In the genomic region with DNA sequence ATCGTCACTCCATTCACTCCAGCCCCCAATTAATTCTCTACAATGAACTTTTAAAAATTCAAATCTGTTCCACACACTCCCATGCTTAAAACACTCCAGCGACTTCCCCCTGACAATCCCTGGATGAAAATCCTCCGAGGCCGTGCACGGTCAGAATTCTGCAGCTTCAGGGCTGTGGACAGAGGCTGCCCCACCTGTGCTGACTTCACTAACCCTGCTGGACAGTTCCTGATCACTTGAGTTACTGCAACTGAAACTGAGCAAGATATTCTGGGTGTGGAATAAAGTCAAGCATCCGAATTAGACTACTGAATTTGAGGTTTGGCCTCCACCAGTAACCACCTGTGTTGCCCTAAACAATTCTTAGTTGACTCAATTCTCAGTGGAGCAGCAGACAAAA, we compare ENCODE assay signal across 8 cellular contexts. TPM values are rescaled to one million over a fixed set of nuclear protein-coding genes. Genes with fewer than 3 reads are reported as not detected.
DNase-seq lines count a peak whose midpoint lies in the region; ATAC-seq and TF ChIP-seq lines count a peak whose summit lies in the region.

No MANE protein-coding gene starts in this region.

- DNase-seq in NCI-H146 (lab: John Stamatoyannopoulos, UW) (peak; percentile 11), NCI-H146 treated with DMSO at 0.1 percent for 48 hours (lab: John Stamatoyannopoulos, UW; ENCODE audit: unreplicated experiment) (no peak), WTC11 (ENCODE audit: low spot score) (no peak), iPS-NIHi11 (ENCODE audit: low spot score) (peak; percentile 29), GM19240 (ENCODE audit: insufficient read length, low spot score) (no peak), T1000 (lab: John Stamatoyannopoulos, UW) (no peak)
- DNase-seq in stimulated activated effector memory CD8-positive, alpha-beta T cell treated with anti-CD3 and anti-CD28 coated beads, Interleukin-12 subunit alpha, Interleukin-12 subunit beta, amount 100 ng/mL, for 72 hours (ENCODE audit: low spot score in 2 of 2), result no peak

- no peaks in the 10 kb centered on the region for H3K36me3 Mint-ChIP-seq in WTC11
- H3K36me3 Mint-ChIP-seq in stimulated activated effector memory CD8-positive, alpha-beta T cell treated with anti-CD3 and anti-CD28 coated beads, Interleukin-12 subunit alpha, Interleukin-12 subunit beta, amount 100 ng/mL, for 72 hours, result peaks cover 28% of the 10 kb centered on the region

- no peak for TF ChIP-seq CTCF in WTC11 (IDR thresholded peaks at IDR 0.05)

- H3K27me3 Mint-ChIP-seq in WTC11 (ENCODE audit: low read depth), result peaks cover 34% of the 10 kb centered on the region

- no peaks in the 10 kb centered on the region for H3K9me3 Mint-ChIP-seq in WTC11
- no peaks in the 10 kb centered on the region for H3K9me3 Mint-ChIP-seq in stimulated activated effector memory CD8-positive, alpha-beta T cell treated with anti-CD3 and anti-CD28 coated beads, Interleukin-12 subunit alpha, Interleukin-12 subunit beta, amount 100 ng/mL, for 72 hours

- H3K27ac Mint-ChIP-seq in WTC11, result peak overlapping the region; percentile 61; the same call in 1 of the 2 replicates
- H3K27ac Mint-ChIP-seq in stimulated activated effector memory CD8-positive, alpha-beta T cell treated with anti-CD3 and anti-CD28 coated beads, Interleukin-12 subunit alpha, Interleukin-12 subunit beta, amount 100 ng/mL, for 72 hours, result peak overlapping the region; percentile 93

- CTCF ChIA-PET in WTC11 (lab: Charles Lee), result interaction anchor here (0.8 to 2.2 kb wide), 2 partner anchors 11 to 53 kb away, joined by 4 to 10 read pairs; no protein-coding TSS in a partner anchor

- H3K4me3 Mint-ChIP-seq in WTC11, result peak overlapping the region; percentile 81
- peak overlapping the region; percentile 86 for H3K4me3 Mint-ChIP-seq in stimulated activated effector memory CD8-positive, alpha-beta T cell treated with anti-CD3 and anti-CD28 coated beads, Interleukin-12 subunit alpha, Interleukin-12 subunit beta, amount 100 ng/mL, for 72 hours

- POLR2A ChIA-PET in WTC11 (lab: Charles Lee), result interaction anchor here (0.6 to 2.0 kb wide), 2 partner anchors 11 to 26 kb away, joined by 5 to 9 read pairs; no protein-coding TSS in a partner anchor

- ATAC-seq in WTC11, result no peak
- no peak for ATAC-seq in stimulated activated effector memory CD8-positive, alpha-beta T cell treated with anti-CD3 and anti-CD28 coated beads, Interleukin-12 subunit alpha, Interleukin-12 subunit beta, amount 100 ng/mL, for 72 hours
- ATAC-seq in HG03378 (IDR thresholded peaks at IDR 0.05; ENCODE audit: unreplicated experiment), result no peak

- peaks cover 19% of the 10 kb centered on the region for H3K4me1 Mint-ChIP-seq in WTC11
- H3K4me1 Mint-ChIP-seq in stimulated activated effector memory CD8-positive, alpha-beta T cell treated with anti-CD3 and anti-CD28 coated beads, Interleukin-12 subunit alpha, Interleukin-12 subunit beta, amount 100 ng/mL, for 72 hours, result peaks cover 40% of the 10 kb centered on the region

TF ChIP-seq in WTC11, 78 proteins besides CTCF, POLR2A, EP300 and RAD21:
- TF ChIP-seq STAT6 (CRISPR knock-in tag; conservative IDR thresholded peaks at IDR 0.05; ENCODE audit: low read depth) (no peak), NR3C1 (CRISPR knock-in tag; conservative IDR thresholded peaks at IDR 0.05; ENCODE audit: low read depth) (no peak), ZNF232 (CRISPR knock-in tag; IDR thresholded peaks at IDR 0.05) (no peak)
- TF ChIP-seq, protein P1, sequence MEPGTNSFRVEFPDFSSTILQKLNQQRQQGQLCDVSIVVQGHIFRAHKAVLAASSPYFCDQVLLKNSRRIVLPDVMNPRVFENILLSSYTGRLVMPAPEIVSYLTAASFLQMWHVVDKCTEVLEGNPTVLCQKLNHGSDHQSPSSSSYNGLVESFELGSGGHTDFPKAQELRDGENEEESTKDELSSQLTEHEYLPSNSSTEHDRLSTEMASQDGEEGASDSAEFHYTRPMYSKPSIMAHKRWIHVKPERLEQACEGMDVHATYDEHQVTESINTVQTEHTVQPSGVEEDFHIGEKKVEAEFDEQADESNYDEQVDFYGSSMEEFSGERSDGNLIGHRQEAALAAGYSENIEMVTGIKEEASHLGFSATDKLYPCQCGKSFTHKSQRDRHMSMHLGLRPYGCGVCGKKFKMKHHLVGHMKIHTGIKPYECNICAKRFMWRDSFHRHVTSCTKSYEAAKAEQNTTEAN (CRISPR knock-in tag; IDR thresholded peaks at IDR 0.05), result no peak
TF ChIP-seq in WTC11: peak in this region for 0.

RNA-seq across cellular contexts. Expression of gene JAK1, which starts 1.0 kb away (rescaled TPM):
- 21.1 to 28.2 TPM (median 27.8 TPM) in 3 replicates for total RNA-seq in WTC11 (2021)

Comparison
In these comparisons a context has a peak if more than half of its experiments do, and no peak if none do; other contexts are left out.
1. DNase-seq: peak in NCI-H146 (single experiment) and iPS-NIHi11 (single experiment); none in NCI-H146 treated with DMSO at 0.1 percent for 48 hours (single experiment), WTC11 (single experiment), stimulated activated effector memory CD8-positive, alpha-beta T cell treated with anti-CD3 and anti-CD28 coated beads, Interleukin-12 subunit alpha, Interleukin-12 subunit beta, amount 100 ng/mL, for 72 hours (0 of 2), GM19240 (single experiment) and T1000 (single experiment).